19 cellular contexts compared by ENCODE assay signal in genomic region chr5:73274121-73274520, GRCh38.
"Had no signal": no experiment of that assay in that cellular context is flagged by ENCODE, and none has a peak within 500 bp of the region (broad histone marks: within the 10 kb centered on the region; RNA-seq: fewer than 3 reads in every experiment).

No MANE protein-coding gene starts in this region.

- H3K27ac Mint-ChIP-seq: activated T-cell treated with anti-CD3 and anti-CD28 coated beads, Interleukin-2, amount 50 U/mL, for 72 hours; immature natural killer cell; memory B cell; naive thymus-derived CD4-positive, alpha-beta T cell; stimulated activated naive B cell treated with anti-CD40 and anti-IgM and Interleukin-4, amounts not matched to agents 10 μg/mL and 1 μg/mL and 100 μg/mL, for 72 hours had no signal

- H3K36me3 ChIP-seq: adrenal gland, cardiac muscle cell, ovary, thyroid gland, WERI-Rb-1 had no signal

- H3K4me3 ChIP-seq: adrenal gland, cardiac muscle cell, mucosa of descending colon, ovary, psoas muscle, thyroid gland had no signal

- H3K9me3 Mint-ChIP-seq: activated T-cell treated with anti-CD3 and anti-CD28 coated beads, Interleukin-2, amount 50 U/mL, for 72 hours; naive thymus-derived CD4-positive, alpha-beta T cell; stimulated activated naive B cell treated with anti-CD40 and anti-IgM and Interleukin-4, amounts not matched to agents 10 μg/mL and 1 μg/mL and 100 μg/mL, for 72 hours had no signal

- H3K27me3 ChIP-seq: cardiac muscle cell, ovary, thyroid gland had no signal

- DNase-seq: activated CD4-positive, alpha-beta T cell treated with anti-CD3 and anti-CD28 coated beads, Interleukin-2, amount 50 U/mL, for 4 hours; activated effector memory CD4-positive, alpha-beta T cell treated with anti-CD3 and anti-CD28 coated beads, Interleukin-2, amount 50 U/mL, for 16 hours; activated naive CD4-positive, alpha-beta T cell treated with anti-CD3 and anti-CD28 coated beads, Interleukin-2, amount 50 U/mL, for 16 hours; activated T-cell treated with anti-CD3 and anti-CD28 coated beads, Interleukin-2, amount 50 U/mL, for 72 hours; dermis blood vessel endothelial cell; effector memory CD4-positive, alpha-beta T cell; foreskin melanocyte; immature natural killer cell; mucosa of descending colon; naive thymus-derived CD4-positive, alpha-beta T cell; stimulated activated CD4-positive, alpha-beta T cell treated with anti-CD3 and anti-CD28 coated beads, Interleukin-4, amount 100 ng/mL, for 4 hours; stimulated activated naive B cell treated with anti-CD40 and anti-IgM and Interleukin-4, amounts not matched to agents 10 μg/mL and 1 μg/mL and 100 μg/mL, for 72 hours; thyroid gland; WERI-Rb-1 had no signal

- H3K4me1 Mint-ChIP-seq: immature natural killer cell; memory B cell; naive thymus-derived CD4-positive, alpha-beta T cell; stimulated activated naive B cell treated with anti-CD40 and anti-IgM and Interleukin-4, amounts not matched to agents 10 μg/mL and 1 μg/mL and 100 μg/mL, for 72 hours had no signal

- ATAC-seq: activated T-cell treated with anti-CD3 and anti-CD28 coated beads, Interleukin-2, amount 50 U/mL, for 72 hours; mucosa of descending colon; naive thymus-derived CD4-positive, alpha-beta T cell; stimulated activated naive B cell treated with anti-CD40 and anti-IgM and Interleukin-4, amounts not matched to agents 10 μg/mL and 1 μg/mL and 100 μg/mL, for 72 hours had no signal

- H3K9me3 ChIP-seq: adrenal gland, mucosa of descending colon, ovary, psoas muscle, thyroid gland had no signal

- H3K36me3 Mint-ChIP-seq: immature natural killer cell; memory B cell; stimulated activated naive B cell treated with anti-CD40 and anti-IgM and Interleukin-4, amounts not matched to agents 10 μg/mL and 1 μg/mL and 100 μg/mL, for 72 hours had no signal

- H3K4me3 Mint-ChIP-seq: activated T-cell treated with anti-CD3 and anti-CD28 coated beads, Interleukin-2, amount 50 U/mL, for 72 hours; immature natural killer cell; memory B cell; naive thymus-derived CD4-positive, alpha-beta T cell; stimulated activated naive B cell treated with anti-CD40 and anti-IgM and Interleukin-4, amounts not matched to agents 10 μg/mL and 1 μg/mL and 100 μg/mL, for 72 hours had no signal

- H3K27ac ChIP-seq: cardiac muscle cell, ovary, psoas muscle, thyroid gland, WERI-Rb-1 had no signal
